ENCODE assay signal across 8 cellular contexts in genomic region chr5:43312699-43313034, GRCh38. TPM values are rescaled to one million over a fixed set of nuclear protein-coding genes. Genes with fewer than 3 reads are reported as not detected.
DNase-seq lines count a peak whose midpoint lies in the region; ATAC-seq and TF ChIP-seq lines count a peak whose summit lies in the region.

No MANE protein-coding gene starts in this region.

- POLR2A ChIA-PET in AG04449 (lab: Yijun Ruan, JAX): interaction anchor here (1.2 to 1.5 kb wide), 3 partner anchors 10 to 304 kb away, joined by 3 to 4 read pairs (median 3); no protein-coding TSS in a partner anchor

- H3K4me1 Mint-ChIP-seq in T-helper 2 cell treated with Interferon-gamma antibody and Interleukin-4, amounts not matched to agents 5 μg/mL and 100 μg/mL, for 36 hours (ENCODE audit: low read depth): peaks cover 65% of the 10 kb centered on the region

- peaks cover 31% of the 10 kb centered on the region for H3K36me3 Mint-ChIP-seq in T-helper 2 cell treated with Interferon-gamma antibody and Interleukin-4, amounts not matched to agents 5 μg/mL and 100 μg/mL, for 36 hours (ENCODE audit: low read depth)

- CTCF ChIA-PET in AG04449 (lab: Yijun Ruan, JAX): interaction anchor here (0.8 to 1.7 kb wide), 9 partner anchors 8 to 404 kb away, joined by 3 to 6 read pairs (median 5); partner anchors contain the start of genes TMEM267 and ZNF131

- no peaks in the 10 kb centered on the region for H3K9me3 ChIP-seq in gastrocnemius medialis

- H3K9me3 Mint-ChIP-seq in T-helper 2 cell treated with Interferon-gamma antibody and Interleukin-4, amounts not matched to agents 5 μg/mL and 100 μg/mL, for 36 hours: peaks cover 19% of the 10 kb centered on the region

- DNase-seq in AG04449 (ENCODE audit: low read depth, low spot score) (no peak), foreskin fibroblast (no peak), gastrocnemius medialis (peak in 1 of 2 donors; percentile 9), HuH-7.5 (ENCODE audit: low spot score) (no peak)
- DNase-seq in T-helper 2 cell treated with Interferon-gamma antibody and Interleukin-4, amounts not matched to agents 5 μg/mL and 100 μg/mL, for 36 hours (ENCODE audit: low spot score): no peak
- no peak for DNase-seq in activated CD4-positive, CD25-positive, alpha-beta regulatory T cell (lab: John Stamatoyannopoulos, UW)

- in situ Hi-C loops in gastrocnemius medialis (cut with MboI; ENCODE audit: low sequenced_read_pairs in 4 of 4): loop anchor here (25.0 kb wide), 4 partner anchors 175 to 400 kb away; partner anchors contain the start of genes ZNF131 (in 2 of the 4) and TMEM267 (in 1 of the 4)

- peak overlapping the region; percentile 99 for H3K27ac Mint-ChIP-seq in T-helper 2 cell treated with Interferon-gamma antibody and Interleukin-4, amounts not matched to agents 5 μg/mL and 100 μg/mL, for 36 hours

- H3K27me3 ChIP-seq in gastrocnemius medialis: no peaks in the 10 kb centered on the region

- intact Hi-C loops in gastrocnemius medialis (cut with DNase I; ENCODE audit: low total_unique reads): loop anchor here (2.0 to 10.0 kb wide), 7 partner anchors 120 to 408 kb away; partner anchors contain the start of genes C5orf34, NIM1K, TMEM267 and ZNF131

- peaks cover 18 to 29% of the 10 kb centered on the region in 2 donors for H3K4me1 ChIP-seq in gastrocnemius medialis

- no peaks in the 10 kb centered on the region for H3K27me3 Mint-ChIP-seq in T-helper 2 cell treated with Interferon-gamma antibody and Interleukin-4, amounts not matched to agents 5 μg/mL and 100 μg/mL, for 36 hours (ENCODE audit: low read depth)

- H3K4me3 ChIP-seq in AG04449 (ENCODE audit: low read depth, low read length) (peak overlapping the region; percentile 90), foreskin fibroblast (ENCODE audit: low read depth in 1 of 2, low read length in 2 of 2) (peak overlapping the region; percentile 85 to 87), gastrocnemius medialis (peak overlapping the region; percentile 77 to 93 (median 83))

- no peak for TF ChIP-seq CTCF in AG04449 (IDR thresholded peaks at IDR 0.05; ENCODE audit: insufficient read depth, low read length, missing control alignments)
- no peak for TF ChIP-seq CTCF in foreskin fibroblast (IDR thresholded peaks at IDR 0.05; ENCODE audit: low read depth, low read length)
- TF ChIP-seq CTCF in gastrocnemius medialis (IDR thresholded peaks at IDR 0.05 in 4 of 5, conservative IDR thresholded peaks at IDR 0.05 in 1 of 5): no peak

- no peaks in the 10 kb centered on the region for H3K36me3 ChIP-seq in gastrocnemius medialis

- H3K27ac ChIP-seq in gastrocnemius medialis: peak overlapping the region; percentile 89 to 94 (median 90)

- ATAC-seq in GM19043 (IDR thresholded peaks at IDR 0.05; ENCODE audit: low read depth, unreplicated experiment) (peak; percentile 5), HG03280 (IDR thresholded peaks at IDR 0.05; ENCODE audit: unreplicated experiment) (peak; percentile 1), gastrocnemius medialis (peak; percentile 0 to 11)

- no peak for TF ChIP-seq POLR2A in gastrocnemius medialis (IDR thresholded peaks at IDR 0.05)

- peak overlapping the region; percentile 96 for H3K4me3 Mint-ChIP-seq in T-helper 2 cell treated with Interferon-gamma antibody and Interleukin-4, amounts not matched to agents 5 μg/mL and 100 μg/mL, for 36 hours

RNA-seq across cellular contexts. Expression of gene HMGCS1, which starts 0.5 kb away (rescaled TPM):
- 10 to 100 TPM in 1 of 4 donors, 1 to 10 TPM in 3; 6.1 to 15.0 (median 8.2) TPM for total RNA-seq in gastrocnemius medialis
